Comparison of ENCODE assay signal across 28 cellular contexts in genomic region chr12:19848426-19848825, GRCh38.
DNase-seq lines count a peak whose midpoint lies in the region; ATAC-seq and TF ChIP-seq lines count a peak whose summit lies in the region.
"Had no signal": no experiment of that assay in that cellular context is flagged by ENCODE, and none has a peak within 500 bp of the region (broad histone marks: within the 10 kb centered on the region; RNA-seq: fewer than 3 reads in every experiment).

No MANE protein-coding gene starts in this region.

- H3K9ac ChIP-seq in smooth muscle cell (ENCODE audit: low read depth) (no peak overlapping the region), MM.1S (ENCODE audit: low read length) (no peak overlapping the region)
- H3K9ac ChIP-seq: parathyroid adenoma had no signal

- H3K9me2 ChIP-seq in MM.1S (replicated peaks; ENCODE audit: insufficient read depth, low read length): no peaks in the 10 kb centered on the region

- H3K4me2 ChIP-seq in smooth muscle cell (peak overlapping the region; percentile 81), MM.1S (ENCODE audit: low read depth, low read length) (no peak overlapping the region)

- ATAC-seq in SK-N-SH treated with all-trans-retinoic acid at 6 μM for 48 hours: no peak
- ATAC-seq: activated naive CD4-positive, alpha-beta T cell treated with anti-CD3 and anti-CD28 coated beads, Interleukin-2, amount 50 U/mL, for 72 hours; HCT116; Panc1 had no signal

- WGBS in smooth muscle cell (ENCODE audit: low lambda C conversion rate): 35% methylated on average over 2 of the region's 2 CpGs

- no peak for TF ChIP-seq CTCF in A673 (conservative IDR thresholded peaks at IDR 0.05; ENCODE audit: low read depth, low read length)
- TF ChIP-seq CTCF in ascending aorta (IDR thresholded peaks at IDR 0.05): no peak
- TF ChIP-seq CTCF in right atrium auricular region (IDR thresholded peaks at IDR 0.05): no peak
- no peak for TF ChIP-seq CTCF in smooth muscle cell (IDR thresholded peaks at IDR 0.05; ENCODE audit: borderline replicate concordance, insufficient read depth, poor library complexity, severe bottlenecking)
- TF ChIP-seq CTCF in foreskin fibroblast (IDR thresholded peaks at IDR 0.05; ENCODE audit: low read depth, low read length): no peak
- TF ChIP-seq CTCF in MM.1S (IDR thresholded peaks at IDR 0.05; ENCODE audit: low read length): no peak

- H3K4me3 ChIP-seq in A673 (ENCODE audit: low read depth, low read length, poor library complexity, severe bottlenecking) (no peak overlapping the region), ascending aorta (no peak overlapping the region), right atrium auricular region (no peak overlapping the region), smooth muscle cell (no peak overlapping the region), foreskin fibroblast (ENCODE audit: low read depth in 1 of 2, low read length in 2 of 2) (no peak overlapping the region), MM.1S (ENCODE audit: low read length) (no peak overlapping the region)
- H3K4me3 ChIP-seq: thyroid gland had no signal

- H3K27me3 ChIP-seq in A673 (replicated peaks; ENCODE audit: insufficient read depth, low read depth, low read length, poor library complexity): peaks cover 15% of the 10 kb centered on the region
- no peaks in the 10 kb centered on the region for H3K27me3 ChIP-seq in ascending aorta
- no peaks in the 10 kb centered on the region for H3K27me3 ChIP-seq in right atrium auricular region
- no peaks in the 10 kb centered on the region for H3K27me3 ChIP-seq in smooth muscle cell (ENCODE audit: low read depth)
- H3K27me3 ChIP-seq in MM.1S (replicated peaks; ENCODE audit: insufficient read depth, low read length): no peaks in the 10 kb centered on the region
- H3K27me3 ChIP-seq: thyroid gland had no signal

- H3K9me3 ChIP-seq in A673 (ENCODE audit: low read depth, low read length, poor library complexity, severe bottlenecking): no peaks in the 10 kb centered on the region
- no peaks in the 10 kb centered on the region for H3K9me3 ChIP-seq in ascending aorta
- peaks cover 0 to 14% of the 10 kb centered on the region in 2 donors for H3K9me3 ChIP-seq in right atrium auricular region
- no peaks in the 10 kb centered on the region for H3K9me3 ChIP-seq in smooth muscle cell (replicated peaks; ENCODE audit: low read depth)
- no peaks in the 10 kb centered on the region for H3K9me3 ChIP-seq in MM.1S (replicated peaks; ENCODE audit: insufficient read depth, low read length)
- H3K9me3 ChIP-seq: thyroid gland had no signal

- H3K27ac ChIP-seq in A673 (ENCODE audit: low read depth, low read length, poor library complexity, severe bottlenecking) (no peak overlapping the region), ascending aorta (peak overlapping the region; percentile 83 to 90), right atrium auricular region (peak overlapping the region; percentile 79 to 89), smooth muscle cell (ENCODE audit: low read depth) (peak overlapping the region; percentile 95), MM.1S (ENCODE audit: low read length) (no peak overlapping the region)
- H3K27ac ChIP-seq: parathyroid adenoma, thyroid gland had no signal

- H4K20me1 ChIP-seq in smooth muscle cell (ENCODE audit: low read depth) (no peaks in the 10 kb centered on the region), MM.1S (ENCODE audit: insufficient read depth, low read length) (no peaks in the 10 kb centered on the region)

- POLR2A ChIA-PET in A673 (lab: Charles Lee; ENCODE audit: low non-redundant PET): no interaction called here

- peak overlapping the region; percentile 35 for H2AFZ ChIP-seq in smooth muscle cell (ENCODE audit: low read depth)
- no peak overlapping the region for H2AFZ ChIP-seq in MM.1S (ENCODE audit: low read length)
- H2AFZ ChIP-seq: parathyroid adenoma had no signal

- intact Hi-C loops in A673 (cut with micrococcal nuclease; ENCODE audit: unreplicated experiment): no loop called here
- intact Hi-C loops in ascending aorta (cut with DNase I): loop anchor here (5.0 kb wide), 1 partner anchor 46 kb away; no protein-coding TSS in a partner anchor

- CTCF ChIA-PET in A673 (lab: Charles Lee): interaction anchor here (0.5 kb wide), 1 partner anchor 108 kb away, joined by 5 read pairs; no protein-coding TSS in a partner anchor

- no TSS peak for BruUV-seq in A673 (replicated peaks; lab: Mats Ljungman, UMichigan)

- peak; percentile 10 for DNase-seq in A673 (ENCODE audit: low spot score)
- no peak for DNase-seq in ascending aorta (ENCODE audit: low spot score in 2 of 2)
- DNase-seq in right atrium auricular region (ENCODE audit: low spot score): no peak
- DNase-seq in smooth muscle cell (lab: John Stamatoyannopoulos, UW; ENCODE audit: unreplicated experiment): no peak
- DNase-seq in foreskin fibroblast: no peak
- DNase-seq in MM.1S: no peak
- no peak for DNase-seq in kidney tubule cell (ENCODE audit: low spot score)
- DNase-seq: activated CD4-positive, alpha-beta T cell treated with anti-CD3 and anti-CD28 coated beads, Interleukin-2, amount 10 ng/mL, durations not matched to agents 24 days and 14 days; activated CD8-positive, alpha-beta memory T cell treated with anti-CD3 and anti-CD28 coated beads for 24 hours; activated effector memory CD4-positive, alpha-beta T cell treated with Interleukin-2 at 50 U/mL for 16 hours; activated T-cell treated with anti-CD3 and anti-CD28 coated beads for 4 hours; anterior cingulate cortex; caudate nucleus; DND-41; endodermal cell; foreskin melanocyte; Kasumi-1; kidney glomerular epithelial cell; NCI-H146; NCI-H2107; SHP77 treated with DMSO at 0.1 percent for 48 hours; stimulated activated CD4-positive, alpha-beta T cell treated with anti-CD3 and anti-CD28 coated beads, Interleukin-2, amount 100 ng/mL, for 24 hours; thyroid gland had no signal

- no peaks in the 10 kb centered on the region for H3K79me2 ChIP-seq in smooth muscle cell (ENCODE audit: low read depth)
- H3K79me2 ChIP-seq in MM.1S (ENCODE audit: low read length): no peaks in the 10 kb centered on the region
- H3K79me2 ChIP-seq: parathyroid adenoma had no signal

- H3F3A ChIP-seq in smooth muscle cell (ENCODE audit: low read depth) (peaks cover 30% of the 10 kb centered on the region), MM.1S (ENCODE audit: insufficient read depth, low read length) (no peaks in the 10 kb centered on the region)

- H3K4me1 ChIP-seq in A673 (ENCODE audit: insufficient read depth, low read length, poor library complexity, severe bottlenecking) (no peaks in the 10 kb centered on the region), ascending aorta (peaks cover 0 to 20% of the 10 kb centered on the region in 2 donors), right atrium auricular region (peaks cover 0 to 23% of the 10 kb centered on the region in 2 donors), smooth muscle cell (ENCODE audit: low read depth) (peaks cover 5% of the 10 kb centered on the region), MM.1S (ENCODE audit: low read length) (0 out of 2 replicates have a peak, but pooled peaks cover 6% of the 10 kb centered on the region)
- H3K4me1 ChIP-seq: parathyroid adenoma had no signal

- H3K36me3 ChIP-seq in A673 (ENCODE audit: insufficient read depth, low read length, poor library complexity, severe bottlenecking) (no peaks in the 10 kb centered on the region), ascending aorta (no peaks in the 10 kb centered on the region), right atrium auricular region (no peaks in the 10 kb centered on the region), smooth muscle cell (ENCODE audit: low read depth) (no peaks in the 10 kb centered on the region), MM.1S (replicated peaks; ENCODE audit: insufficient read depth, low read length) (no peaks in the 10 kb centered on the region)
- H3K36me3 ChIP-seq: thyroid gland had no signal

TF ChIP-seq in SK-N-SH treated with all-trans-retinoic acid at 6 μM for 48 hours, 23 proteins besides CTCF, POLR2A, EP300 and RAD21:
- TF ChIP-seq CSDC2 (CRISPR knock-in tag; IDR thresholded peaks at IDR 0.05) (no peak), ZNF565 (CRISPR knock-in tag; conservative IDR thresholded peaks at IDR 0.05; ENCODE audit: low read depth) (no peak)

Comparison
In these comparisons a context has a peak if more than half of its experiments do, and no peak if none do; other contexts are left out.
1. H3K27ac ChIP-seq: peak in ascending aorta (2 of 2), right atrium auricular region (2 of 2) and smooth muscle cell (single experiment); none in A673 (single experiment) and MM.1S (single experiment).